ENCODE assay signal across 7 cellular contexts in genomic region chr1:45685308-45686080, GRCh38.
DNase-seq lines count a peak whose midpoint lies in the region; ATAC-seq, FAIRE-seq and TF ChIP-seq lines count a peak whose summit lies in the region.

No MANE protein-coding gene starts in this region.

- peak; percentile 14 for FAIRE-seq in GM19239 (lab: Jason Lieb, UNC)
- no peak for FAIRE-seq in H54 (lab: Jason Lieb, UNC)

- H3K36me3 ChIP-seq in mucosa of rectum (ENCODE audit: control insufficient read depth in 2 of 2, insufficient read depth in 2 of 2, low read length in 2 of 2), result peaks cover 0 to under 1% of the 10 kb centered on the region in 2 donors

- no peaks in the 10 kb centered on the region for H3K27me3 ChIP-seq in mucosa of rectum (ENCODE audit: control insufficient read depth in 2 of 2, insufficient read depth in 2 of 2, low read length in 2 of 2)

- H3K27ac ChIP-seq in cingulate gyrus (ENCODE audit: low read depth, low read length) (peak overlapping the region; percentile 92), mucosa of rectum (ENCODE audit: low read depth in 2 of 2, low read length in 2 of 2) (peak overlapping the region; percentile 100)

- H3K9me3 ChIP-seq in mucosa of rectum (ENCODE audit: control insufficient read depth in 2 of 2, low read length in 2 of 2), result no peaks in the 10 kb centered on the region

- peak overlapping the region; percentile 97 to 98 for H3K4me3 ChIP-seq in mucosa of rectum (ENCODE audit: low read length in 2 of 2)

- ATAC-seq in GM21526 (IDR thresholded peaks at IDR 0.05; ENCODE audit: low FRiP score, unreplicated experiment), result no peak

- H3K4me1 ChIP-seq in mucosa of rectum (ENCODE audit: control insufficient read depth in 2 of 2, insufficient read depth in 2 of 2, low read length in 2 of 2), result peaks cover 43% of the 10 kb centered on the region in 2 donors

- no peak for TF ChIP-seq POLR2A in H54 (IDR thresholded peaks at IDR 0.05; ENCODE audit: low read depth, low read length)

- DNase-seq in GM19239 (ENCODE audit: insufficient read length, low spot score) (no peak), NCI-H2107 treated with DMSO at 0.1 percent for 48 hours (lab: John Stamatoyannopoulos, UW; ENCODE audit: unreplicated experiment) (peak; percentile 55), H54 (ENCODE audit: insufficient read length, low spot score) (no peak), OCI-M2 (lab: John Stamatoyannopoulos, UW; ENCODE audit: unreplicated experiment) (no peak)

- H3K9ac ChIP-seq in mucosa of rectum (ENCODE audit: low read depth in 1 of 2, low read length in 2 of 2), result peak overlapping the region; percentile 100
